In the genomic region with DNA sequence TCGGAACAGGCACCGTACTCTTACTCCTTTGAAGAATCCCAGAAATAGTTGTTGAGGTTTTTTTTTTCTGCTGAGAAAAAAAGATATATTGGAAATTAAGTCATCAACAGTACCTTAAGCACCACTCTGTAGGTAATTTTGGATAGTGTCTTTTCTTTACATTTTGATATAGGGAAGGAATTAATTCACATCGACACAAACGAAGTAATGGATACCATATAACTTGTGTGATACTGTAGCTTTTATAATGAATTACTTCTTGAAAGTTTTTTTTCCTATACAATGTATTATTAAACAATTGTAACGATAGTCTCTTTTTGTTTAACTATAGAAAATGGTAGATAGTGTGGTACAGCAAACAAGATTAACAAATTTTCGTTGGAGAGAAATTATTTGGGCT, we compare ENCODE assay signal across 7 cellular contexts. TPM values are rescaled to one million over a fixed set of nuclear protein-coding genes. Genes with fewer than 3 reads are reported as not detected.
DNase-seq lines count a peak whose midpoint lies in the region; ATAC-seq and TF ChIP-seq lines count a peak whose summit lies in the region.

No MANE protein-coding gene starts in this region.

- no peak for ATAC-seq in stimulated activated naive CD8-positive, alpha-beta T cell treated with anti-CD3 and anti-CD28 coated beads, Interleukin-15, amount 100 ng/mL, for 72 hours
- no peak for ATAC-seq in HG03432 (IDR thresholded peaks at IDR 0.05; ENCODE audit: unreplicated experiment)
- ATAC-seq in HG03097 (IDR thresholded peaks at IDR 0.05; ENCODE audit: low FRiP score, unreplicated experiment), result no peak

- peaks cover 35% of the 10 kb centered on the region for H3K4me1 Mint-ChIP-seq in HFFc6 (ENCODE audit: low read depth)
- peaks cover 52% of the 10 kb centered on the region for H3K4me1 Mint-ChIP-seq in activated naive CD8-positive, alpha-beta T cell (ENCODE audit: low read depth)
- H3K4me1 Mint-ChIP-seq in immature natural killer cell, result peaks cover 46 to 61% of the 10 kb centered on the region in 2 donors
- H3K4me1 Mint-ChIP-seq in stimulated activated naive CD8-positive, alpha-beta T cell treated with anti-CD3 and anti-CD28 coated beads, Interleukin-15, amount 100 ng/mL, for 72 hours, result peaks cover 51% of the 10 kb centered on the region

- DNase-seq in HFFc6, result no peak
- DNase-seq in immature natural killer cell, result no peak
- no peak for DNase-seq in stimulated activated naive CD8-positive, alpha-beta T cell treated with anti-CD3 and anti-CD28 coated beads, Interleukin-15, amount 100 ng/mL, for 72 hours
- DNase-seq in NCI-H1092 treated with DMSO at 0.1 percent for 48 hours (lab: John Stamatoyannopoulos, UW), result no peak

- H3K9me3 Mint-ChIP-seq in HFFc6 (no peaks in the 10 kb centered on the region), immature natural killer cell (no peaks in the 10 kb centered on the region)
- H3K9me3 Mint-ChIP-seq in activated naive CD8-positive, alpha-beta T cell (ENCODE audit: low read depth), result no peaks in the 10 kb centered on the region
- H3K9me3 Mint-ChIP-seq in stimulated activated naive CD8-positive, alpha-beta T cell treated with anti-CD3 and anti-CD28 coated beads, Interleukin-15, amount 100 ng/mL, for 72 hours, result no peaks in the 10 kb centered on the region

- H3K4me3 Mint-ChIP-seq in HFFc6 (peak overlapping the region; percentile 92), immature natural killer cell (peak overlapping the region; percentile 86 to 97 (median 91))
- peak overlapping the region; percentile 90 for H3K4me3 Mint-ChIP-seq in activated naive CD8-positive, alpha-beta T cell
- peak overlapping the region; percentile 80 to 84 for H3K4me3 Mint-ChIP-seq in stimulated activated naive CD8-positive, alpha-beta T cell treated with anti-CD3 and anti-CD28 coated beads, Interleukin-15, amount 100 ng/mL, for 72 hours

- H3K27ac Mint-ChIP-seq in HFFc6 (peak overlapping the region; percentile 90), immature natural killer cell (peak overlapping the region; percentile 86 to 96 (median 94))
- H3K27ac Mint-ChIP-seq in activated naive CD8-positive, alpha-beta T cell, result peak overlapping the region; percentile 88
- no peak overlapping the region for H3K27ac Mint-ChIP-seq in stimulated activated naive CD8-positive, alpha-beta T cell treated with anti-CD3 and anti-CD28 coated beads, Interleukin-15, amount 100 ng/mL, for 72 hours

- H3K36me3 Mint-ChIP-seq in HFFc6 (ENCODE audit: low read depth) (no peaks in the 10 kb centered on the region), immature natural killer cell (peaks cover 0 to 3% (median 0%) of the 10 kb centered on the region in 3 donors)
- no peaks in the 10 kb centered on the region for H3K36me3 Mint-ChIP-seq in activated naive CD8-positive, alpha-beta T cell

- peaks cover 2% of the 10 kb centered on the region; the same call in 1 of the 2 replicates for H3K27me3 Mint-ChIP-seq in HFFc6 (ENCODE audit: insufficient read depth)
- H3K27me3 Mint-ChIP-seq in activated naive CD8-positive, alpha-beta T cell, result peaks cover 16% of the 10 kb centered on the region
- peaks cover 9 to 10% (median 10%) of the 10 kb centered on the region in 3 donors for H3K27me3 Mint-ChIP-seq in immature natural killer cell (ENCODE audit: low read depth in 3 of 3)
- peaks cover 44% of the 10 kb centered on the region for H3K27me3 Mint-ChIP-seq in stimulated activated naive CD8-positive, alpha-beta T cell treated with anti-CD3 and anti-CD28 coated beads, Interleukin-15, amount 100 ng/mL, for 72 hours

- TF ChIP-seq CTCF in HFFc6 (IDR thresholded peaks at IDR 0.05), result no peak

RNA-seq across cellular contexts. Expression of a gene that starts 1.5 kb away (rescaled TPM):
- 10 to 100 TPM in 3 of 6 experiments, 1 to 10 TPM in 3; 6.5 to 12.3 (median 10.2) TPM for total RNA-seq in HFFc6 (2021; fragmentation: NEBNext Ultra II Directional; extraction: Animal tissue kit (Norgen Biotek cat#: 25700))
- polyA plus RNA-seq in immature natural killer cell, result 10 to 100 TPM in 1 of 3 donors, 1 to 10 TPM in 2; 3.6 to 13.6 (median 8.0) TPM

Comparison
In these comparisons a context has a peak if more than half of its experiments do, and no peak if none do; other contexts are left out.
1. H3K27ac Mint-ChIP-seq: peak in HFFc6 (single experiment), activated naive CD8-positive, alpha-beta T cell (single experiment) and immature natural killer cell (6 of 6); none in stimulated activated naive CD8-positive, alpha-beta T cell treated with anti-CD3 and anti-CD28 coated beads, Interleukin-15, amount 100 ng/mL, for 72 hours (0 of 2).
2. Peak in every context shown above with its lines, with median percentiles within 50 percentile points of each other: H3K4me3 Mint-ChIP-seq.